ENCODE assay signal across 1 cellular context in genomic region chr12:4960030-4960429, GRCh38.
TF ChIP-seq lines count a peak whose summit lies in the region.

No MANE protein-coding gene starts in this region.

TF ChIP-seq in H1, 55 proteins besides CTCF, POLR2A, EP300 and RAD21:
- TF ChIP-seq SIRT6 (IDR thresholded peaks at IDR 0.05; ENCODE audit: low read length) = no peak
- TF ChIP-seq POU5F1 (IDR thresholded peaks at IDR 0.05; ENCODE audit: low read depth, low read length) = no peak
- TF ChIP-seq TAF7 (optimal IDR thresholded peaks at IDR 0.05; ENCODE audit: borderline replicate concordance, low read depth, low read length) = no peak
TF ChIP-seq in H1: peak in this region for 0.
